8 cellular contexts compared by ENCODE assay signal in the genomic region with DNA sequence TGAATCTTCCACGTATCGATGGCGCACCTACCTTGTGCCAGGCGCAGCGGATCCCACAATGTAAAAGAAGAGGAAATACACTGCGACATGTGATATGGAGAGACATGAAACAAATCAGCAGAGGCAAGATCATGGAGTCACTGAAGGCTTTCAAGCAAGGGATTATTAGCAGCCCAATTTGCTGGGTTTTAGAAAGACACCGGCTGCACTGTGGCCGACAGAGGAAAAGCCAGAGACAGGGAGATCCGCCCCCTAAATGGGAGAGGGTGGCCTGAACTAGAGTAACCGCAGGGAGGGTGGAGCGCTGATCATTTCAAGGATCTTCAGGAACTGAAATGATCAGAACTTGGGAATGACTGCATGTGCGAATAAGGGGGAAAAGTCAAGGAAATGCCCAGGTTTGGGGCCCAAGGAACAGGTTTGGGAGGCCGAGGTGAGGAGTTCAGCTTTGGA. TPM values are rescaled to one million over a fixed set of nuclear protein-coding genes. Genes with fewer than 3 reads are reported as not detected.
DNase-seq lines count a peak whose midpoint lies in the region; ATAC-seq, FAIRE-seq and TF ChIP-seq lines count a peak whose summit lies in the region.

No MANE protein-coding gene starts in this region.

- no peak for ATAC-seq in pancreas
- no peak for ATAC-seq in GM21717 (IDR thresholded peaks at IDR 0.05; ENCODE audit: unreplicated experiment)
- ATAC-seq in HG03432 (IDR thresholded peaks at IDR 0.05; ENCODE audit: unreplicated experiment) = no peak
- no peak for ATAC-seq in left lobe of liver

- H3K27ac ChIP-seq in OCI-LY3 (ENCODE audit: low read length) (peak overlapping the region; percentile 48), pancreas (peak overlapping the region; percentile 66 to 77 (median 74))

- H3K9ac ChIP-seq in OCI-LY3 (ENCODE audit: low read length) = peak overlapping the region; percentile 88

- intact Hi-C loops in pancreas (cut with DNase I) = no loop called here

- H3K36me3 ChIP-seq in OCI-LY3 (replicated peaks; ENCODE audit: low read depth, low read length) = peaks cover 19% of the 10 kb centered on the region
- peaks cover 0 to 20% (median 0%) of the 10 kb centered on the region in 3 donors for H3K36me3 ChIP-seq in pancreas

- peaks cover 8% of the 10 kb centered on the region for H3K27me3 Mint-ChIP-seq in endothelial cell (ENCODE audit: unreplicated experiment)

- peak overlapping the region; percentile 70 for H3K4me3 Mint-ChIP-seq in endothelial cell (ENCODE audit: unreplicated experiment)

- no peak for TF ChIP-seq CTCF in OCI-LY3 (IDR thresholded peaks at IDR 0.05; ENCODE audit: low read depth, low read length)
- TF ChIP-seq CTCF in endothelial cell (IDR thresholded peaks at IDR 0.05; ENCODE audit: unreplicated experiment) = no peak
- TF ChIP-seq CTCF in pancreas (IDR thresholded peaks at IDR 0.05) = no peak

- H4K20me1 ChIP-seq in OCI-LY3 (ENCODE audit: insufficient read depth, low read length) = peaks cover 4% of the 10 kb centered on the region; the same call in 1 of the 2 replicates

- peaks cover 30% of the 10 kb centered on the region for H3K79me2 ChIP-seq in OCI-LY3 (ENCODE audit: low read length)

- FAIRE-seq in pancreas (lab: Jason Lieb, UNC) = no peak

- WGBS in pancreas, 2 donors = 46 to 50% methylated on average over 13 of the region's 13 CpGs

- no peaks in the 10 kb centered on the region for H3K9me3 Mint-ChIP-seq in endothelial cell (ENCODE audit: unreplicated experiment)

- peak; percentile 69 for DNase-seq in GM03348 (ENCODE audit: low spot score)
- no peak for DNase-seq in endothelial cell (ENCODE audit: low spot score)
- DNase-seq in pancreas = no peak
- no peak for DNase-seq in NCI-H187 (lab: John Stamatoyannopoulos, UW)
- DNase-seq in left lobe of liver (ENCODE audit: low spot score) = no peak

- peaks cover 32% of the 10 kb centered on the region for H3K4me1 Mint-ChIP-seq in endothelial cell (ENCODE audit: unreplicated experiment)

- H3K9me3 ChIP-seq in OCI-LY3 (ENCODE audit: insufficient read depth, low read length) = no peaks in the 10 kb centered on the region
- H3K9me3 ChIP-seq in pancreas = no peaks in the 10 kb centered on the region

- peak overlapping the region; percentile 96 for H2AFZ ChIP-seq in OCI-LY3 (ENCODE audit: low read depth, low read length)

- H3K27ac Mint-ChIP-seq in endothelial cell (ENCODE audit: unreplicated experiment) = peak overlapping the region; percentile 10

- H3K4me1 ChIP-seq in OCI-LY3 (ENCODE audit: low read length) = peaks cover 20% of the 10 kb centered on the region
- peaks cover 10 to 23% (median 19%) of the 10 kb centered on the region in 3 donors for H3K4me1 ChIP-seq in pancreas

- H3K4me3 ChIP-seq in OCI-LY3 (ENCODE audit: low read length) (peak overlapping the region; percentile 80), pancreas (peak overlapping the region; percentile 87 to 99 (median 94))

- H3K27me3 ChIP-seq in OCI-LY3 (ENCODE audit: low read depth, low read length) (no peaks in the 10 kb centered on the region), pancreas (no peaks in the 10 kb centered on the region)

- H3K4me2 ChIP-seq in OCI-LY3 (ENCODE audit: low read length) = peak overlapping the region; percentile 94

- peaks cover 10% of the 10 kb centered on the region for H3K36me3 Mint-ChIP-seq in endothelial cell (ENCODE audit: low read depth, unreplicated experiment)

RNA-seq across cellular contexts. Expression of a gene that starts 0.6 kb away (rescaled TPM):
- 17.4 TPM for total RNA-seq in endothelial cell (ENCODE audit: unreplicated experiment)
- total RNA-seq in pancreas = 10 to 100 TPM in 3 of 6 donors, 1 to 10 TPM in 3; 6.4 to 12.0 (median 10.2) TPM
- 10 to 100 TPM in 1 of 2 donors, 1 to 10 TPM in 1; 8.7 to 19.0 TPM for polyA plus RNA-seq in pancreas
- total RNA-seq in left lobe of liver = 11.0 TPM

RNA-seq across cellular contexts. Expression of a gene that starts 26.1 kb away (rescaled TPM):
- total RNA-seq in endothelial cell (ENCODE audit: unreplicated experiment) = 23.6 TPM
- total RNA-seq in pancreas = 10 to 100 TPM in 2 of 6 donors, 1 to 10 TPM in 4; 7.0 to 12.7 (median 9.0) TPM
- 10 to 100 TPM in 1 of 2 donors, 1 to 10 TPM in 1; 9.9 to 15.5 TPM for polyA plus RNA-seq in pancreas
- 9.6 TPM for total RNA-seq in left lobe of liver

RNA-seq across cellular contexts. Expression of a gene that starts 55.0 kb away (rescaled TPM):
- total RNA-seq in endothelial cell (ENCODE audit: unreplicated experiment) = 47.2 TPM
- 10 to 100 TPM; 11.4 to 24.4 (median 15.6) TPM for total RNA-seq in pancreas
- 10 to 100 TPM in 1 of 2 donors, 1 to 10 TPM in 1; 5.1 to 16.1 TPM for polyA plus RNA-seq in pancreas
- 17.8 TPM for total RNA-seq in left lobe of liver

RNA-seq across cellular contexts. Expression of a gene that starts 59.5 kb away (rescaled TPM):
- total RNA-seq in endothelial cell (ENCODE audit: unreplicated experiment) (3.0 TPM), pancreas (100 to 1,000 TPM in 5 of 6 donors, 10 to 100 TPM in 1; 82.1 to 180 (median 147) TPM), left lobe of liver (61.3 TPM)
- polyA plus RNA-seq in pancreas = 10 to 100 TPM; 76.8 to 92.2 TPM
